1 cellular context compared by ENCODE assay signal in the genomic region with DNA sequence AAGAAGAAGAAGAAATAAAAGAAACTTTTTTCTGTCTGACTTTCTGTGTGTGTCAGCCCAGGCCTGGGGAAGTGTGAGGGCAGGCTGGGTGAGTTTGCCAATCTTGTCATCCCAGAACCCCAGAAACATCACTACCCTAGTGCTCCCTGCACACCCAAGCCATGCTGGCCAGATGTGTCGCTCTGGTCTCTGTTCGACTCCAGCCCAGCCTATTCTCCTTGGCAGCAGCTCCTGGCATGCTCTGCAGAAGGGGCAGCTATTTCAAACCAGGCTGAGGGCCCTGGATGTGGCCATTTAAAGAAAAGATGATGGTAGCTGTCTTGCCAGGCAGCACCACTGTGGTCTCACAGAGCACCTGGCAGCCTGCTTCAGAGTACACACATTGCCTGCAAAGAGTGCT.
TF ChIP-seq lines count a peak whose summit lies in the region.

No MANE protein-coding gene starts in this region.

TF ChIP-seq in WTC11, 78 proteins besides CTCF, POLR2A, EP300 and RAD21 (continued from another document):
- TF ChIP-seq ZBTB43 (CRISPR knock-in tag; IDR thresholded peaks at IDR 0.05) = no peak
